In the genomic region with DNA sequence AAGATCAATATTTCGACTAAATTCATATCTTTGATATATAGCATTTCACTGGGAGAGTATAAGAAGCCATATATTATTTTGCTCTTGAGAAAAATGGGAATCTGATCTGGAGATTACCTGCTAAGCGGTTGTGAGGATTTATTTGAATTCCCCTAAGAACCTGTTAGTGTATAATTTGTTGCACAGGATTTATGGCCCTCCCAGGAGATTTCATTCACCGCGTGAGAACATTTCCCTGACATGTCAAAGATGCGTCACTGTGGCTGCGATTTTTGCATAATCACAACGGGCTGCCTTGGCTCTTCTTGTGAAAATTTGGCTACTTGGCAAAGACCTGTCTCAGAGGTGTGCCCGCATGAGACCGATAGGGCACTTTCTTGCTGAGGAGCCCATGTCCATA, we compare ENCODE assay signal across 25 cellular contexts.
DNase-seq lines count a peak whose midpoint lies in the region; ATAC-seq and TF ChIP-seq lines count a peak whose summit lies in the region.
"Had no signal": no experiment of that assay in that cellular context is flagged by ENCODE, and none has a peak within 500 bp of the region (broad histone marks: within the 10 kb centered on the region; RNA-seq: fewer than 3 reads in every experiment).

No MANE protein-coding gene starts in this region.

- POLR2A ChIA-PET in HEK293 (lab: Yijun Ruan, JAX), result no interaction called here

- peaks cover 30 to 69% (median 59%) of the 10 kb centered on the region in 10 experiments for H3K4me1 ChIP-seq in BLaER1 treated with 17β-estradiol and CSF1 and Interleukin-3, amounts not matched to agents 10 nM and 100 nM
- H3K4me1 ChIP-seq in HEK293 (ENCODE audit: control insufficient read depth, insufficient read depth, low read length) (peaks cover 21% of the 10 kb centered on the region), HAP-1 (no peaks in the 10 kb centered on the region), right lobe of liver (no peaks in the 10 kb centered on the region)
- H3K4me1 ChIP-seq: transverse colon had no signal

- CTCF ChIA-PET in HEK293 (lab: Yijun Ruan, JAX), result no interaction called here

- peak overlapping the region; percentile 8 to 86 (median 62); a peak in 20 of 22 replicates for H3K4me2 ChIP-seq in BLaER1 treated with 17β-estradiol and CSF1 and Interleukin-3, amounts not matched to agents 10 nM and 100 nM

- peaks cover 0 to 16% (median 0%) of the 10 kb centered on the region in 11 experiments; a peak in 6 of 22 replicates for H3K27me3 ChIP-seq in BLaER1 treated with 17β-estradiol and CSF1 and Interleukin-3, amounts not matched to agents 10 nM and 100 nM
- H3K27me3 ChIP-seq in HAP-1 (ENCODE audit: low read depth), result no peaks in the 10 kb centered on the region
- no peaks in the 10 kb centered on the region for H3K27me3 ChIP-seq in right lobe of liver
- H3K27me3 ChIP-seq: transverse colon had no signal

- H4K20me1 ChIP-seq in BLaER1 treated with 17β-estradiol and CSF1 and Interleukin-3, amounts not matched to agents 10 nM and 100 nM, result peaks cover 0 to 7% (median 0%) of the 10 kb centered on the region in 11 experiments; a peak in 1 of 22 replicates

- no peak for TF ChIP-seq POLR2A in right lobe of liver (IDR thresholded peaks at IDR 0.05)

- in situ Hi-C loops in HAP-1 (cut with MboI; ENCODE audit: low sequenced_read_pairs), result no loop called here

- intact Hi-C loops in right lobe of liver (cut with DNase I), result no loop called here

- no peaks in the 10 kb centered on the region for H3K36me3 ChIP-seq in BLaER1 treated with 17β-estradiol and CSF1 and Interleukin-3, amounts not matched to agents 10 nM and 100 nM
- H3K36me3 ChIP-seq in HEK293 (ENCODE audit: control insufficient read depth in 2 of 2, insufficient read depth in 1 of 2, low read length in 2 of 2) (no peaks in the 10 kb centered on the region), HAP-1 (replicated peaks) (no peaks in the 10 kb centered on the region), right lobe of liver (no peaks in the 10 kb centered on the region)
- H3K36me3 ChIP-seq: transverse colon had no signal

- H3K27ac ChIP-seq in BLaER1 treated with 17β-estradiol and CSF1 and Interleukin-3, amounts not matched to agents 10 nM and 100 nM, result peak overlapping the region in 3 of 11 experiments; percentile 3 to 62 (median 34); a peak in 3 of 22 replicates
- H3K27ac ChIP-seq in HEK293 (ENCODE audit: extremely low read depth, low read depth, low read length) (peak overlapping the region; percentile 73), right lobe of liver (no peak overlapping the region)
- H3K27ac ChIP-seq: transverse colon had no signal

- ATAC-seq in GM21390 (IDR thresholded peaks at IDR 0.05; ENCODE audit: unreplicated experiment) (no peak), right lobe of liver (no peak)
- ATAC-seq: activated T-helper 17 cell treated with anti-CD3 and anti-CD28 coated beads, Interleukin-2, amount 50 U/mL, for 72 hours; CD8-positive, alpha-beta T cell; Right ventricle myocardium inferior had no signal

- H3K9me3 ChIP-seq in BLaER1 treated with 17β-estradiol and CSF1 and Interleukin-3, amounts not matched to agents 10 nM and 100 nM (replicated peaks in 1 of 11), result peaks cover 0 to 14% (median 0%) of the 10 kb centered on the region in 11 experiments; a peak in 3 of 22 replicates
- H3K9me3 ChIP-seq in HEK293 (ENCODE audit: control insufficient read depth, insufficient read depth, low read depth, low read length) (no peaks in the 10 kb centered on the region), HAP-1 (no peaks in the 10 kb centered on the region), right lobe of liver (no peaks in the 10 kb centered on the region)
- H3K9me3 ChIP-seq: transverse colon had no signal

- DNase-seq in NCI-H524 treated with DMSO at 0.1 percent for 48 hours (lab: John Stamatoyannopoulos, UW) (peak; percentile 4), left kidney (ENCODE audit: low read depth, low spot score) (peak; percentile 65), HAP-1 (ENCODE audit: low spot score in 2 of 2) (no peak), pons (ENCODE audit: low spot score) (no peak), right lobe of liver (no peak)
- DNase-seq: activated B cell treated with CpG ODN at 0.5 μM for 24 hours; activated CD4-positive, alpha-beta memory T cell treated with anti-CD3 and anti-CD28 coated beads for 36 hours; activated CD8-positive, alpha-beta memory T cell treated with anti-CD3 and anti-CD28 coated beads, Interleukin-2, amount 50 U/mL, for 48 hours; activated naive CD8-positive, alpha-beta T cell treated with anti-CD3 and anti-CD28 coated beads for 36 hours; CD8-positive, alpha-beta T cell; DMS153; glutamatergic neuron; kidney glomerular epithelial cell; mammary epithelial cell; NCI-H1048; NCI-H2081 treated with DMSO at 0.1 percent for 48 hours; NCI-H510A; stimulated activated CD8-positive, alpha-beta memory T cell treated with anti-CD3 and anti-CD28 coated beads, Interleukin-4, amount 100 ng/mL, for 48 hours; T1000; transverse colon had no signal

- no peak overlapping the region for H3K4me3 ChIP-seq in BLaER1 treated with 17β-estradiol and CSF1 and Interleukin-3, amounts not matched to agents 10 nM and 100 nM
- no peak overlapping the region for H3K4me3 ChIP-seq in HEK293 (ENCODE audit: low read depth, low read length)
- H3K4me3 ChIP-seq in HAP-1, result no peak overlapping the region
- H3K4me3 ChIP-seq in right lobe of liver, result no peak overlapping the region
- H3K4me3 ChIP-seq: transverse colon had no signal

- WGBS in right lobe of liver (ENCODE audit: insufficient coverage, low coverage, low lambda C conversion rate, missing lambda C conversion rate), result 74% methylated on average over 9 of the region's 9 CpGs

- TF ChIP-seq CTCF in HEK293 (tag by site-specific recombination; IDR thresholded peaks at IDR 0.05), result no peak
- TF ChIP-seq CTCF in right lobe of liver (IDR thresholded peaks at IDR 0.05), result no peak

- peak overlapping the region in 1 of 11 experiments; percentile 30; a peak in 1 of 22 replicates for H3K9ac ChIP-seq in BLaER1 treated with 17β-estradiol and CSF1 and Interleukin-3, amounts not matched to agents 10 nM and 100 nM

TF ChIP-seq in HEK293, 187 proteins besides CTCF, POLR2A, EP300 and RAD21 (continues in another document):
- TF ChIP-seq PRDM1 (tag by site-specific recombination; IDR thresholded peaks at IDR 0.05) (no peak), ZNF600 (tag by site-specific recombination; IDR thresholded peaks at IDR 0.05) (no peak), ZNF214 (tag by site-specific recombination; IDR thresholded peaks at IDR 0.05; ENCODE audit: borderline replicate concordance) (no peak), ZNF76 (tag by site-specific recombination; IDR thresholded peaks at IDR 0.05; ENCODE audit: borderline replicate concordance, low read depth) (peak; percentile 23; the same call in 1 of the 2 replicates), GLI2 (tag by site-specific recombination; IDR thresholded peaks at IDR 0.05; ENCODE audit: borderline replicate concordance, low read depth) (peak; percentile 90), KLF7 (tag by site-specific recombination; IDR thresholded peaks at IDR 0.05; ENCODE audit: borderline replicate concordance) (no peak), ZNF548 (tag by site-specific recombination; IDR thresholded peaks at IDR 0.05) (no peak), MYNN (tag by site-specific recombination; IDR thresholded peaks at IDR 0.05; ENCODE audit: borderline replicate concordance) (no peak), SALL2 (tag by site-specific recombination; IDR thresholded peaks at IDR 0.05; ENCODE audit: borderline replicate concordance) (no peak), ZNF112 (tag by site-specific recombination; IDR thresholded peaks at IDR 0.05) (no peak), ZBTB17 (tag by site-specific recombination; IDR thresholded peaks at IDR 0.05) (no peak), KLF9 (tag by site-specific recombination; IDR thresholded peaks at IDR 0.05; ENCODE audit: low read depth) (no peak), GLI4 (tag by site-specific recombination; IDR thresholded peaks at IDR 0.05) (no peak), ZNF48 (tag by site-specific recombination; IDR thresholded peaks at IDR 0.05) (no peak), ZNF433 (tag by site-specific recombination; IDR thresholded peaks at IDR 0.05; ENCODE audit: low read depth) (no peak), ZNF585B (tag by site-specific recombination; IDR thresholded peaks at IDR 0.05) (no peak), ZNF837 (tag by site-specific recombination; IDR thresholded peaks at IDR 0.05) (no peak), ZNF391 (tag by site-specific recombination; IDR thresholded peaks at IDR 0.05; ENCODE audit: borderline replicate concordance, low read depth) (0 out of 2 replicates have a peak, but pooled peaks have one; percentile 37), ZSCAN16 (tag by site-specific recombination; IDR thresholded peaks at IDR 0.05) (no peak)
- TF ChIP-seq, protein P1, sequence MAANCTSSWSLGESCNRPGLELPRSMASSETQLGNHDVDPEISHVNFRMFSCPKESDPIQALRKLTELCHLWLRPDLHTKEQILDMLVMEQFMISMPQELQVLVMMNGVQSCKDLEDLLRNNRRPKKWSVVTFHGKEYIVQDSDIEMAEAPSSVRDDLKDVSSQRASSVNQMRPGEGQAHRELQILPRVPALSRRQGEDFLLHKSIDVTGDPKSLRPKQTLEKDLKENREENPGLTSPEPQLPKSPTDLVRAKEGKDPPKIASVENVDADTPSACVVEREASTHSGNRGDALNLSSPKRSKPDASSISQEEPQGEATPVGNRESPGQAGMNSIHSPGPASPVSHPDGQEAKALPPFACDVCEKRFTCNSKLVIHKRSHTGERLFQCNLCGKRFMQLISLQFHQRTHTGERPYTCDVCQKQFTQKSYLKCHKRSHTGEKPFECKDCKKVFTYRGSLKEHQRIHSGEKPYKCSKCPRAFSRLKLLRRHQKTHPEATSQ (tag by site-specific recombination; IDR thresholded peaks at IDR 0.05), result no peak

Comparison
In these comparisons a context has a peak if more than half of its experiments do, and no peak if none do; other contexts are left out.
1. DNase-seq: peak in NCI-H524 treated with DMSO at 0.1 percent for 48 hours (single experiment) and left kidney (single experiment); none in HAP-1 (0 of 2), pons (single experiment) and right lobe of liver (0 of 3).